30 cellular contexts compared by ENCODE assay signal in genomic region chr11:46383974-46384701, GRCh38. TPM values are rescaled to one million over a fixed set of nuclear protein-coding genes. Genes with fewer than 3 reads are reported as not detected.
DNase-seq lines count a peak whose midpoint lies in the region; ATAC-seq, FAIRE-seq and TF ChIP-seq lines count a peak whose summit lies in the region.
"Had no signal": no experiment of that assay in that cellular context is flagged by ENCODE, and none has a peak within 500 bp of the region (broad histone marks: within the 10 kb centered on the region; RNA-seq: fewer than 3 reads in every experiment).

No MANE protein-coding gene starts in this region.

- 88% methylated on average over 10 of the region's 12 CpGs; no CpG with 5 or more reads in 1 of the 2 experiments for WGBS in H1 (ENCODE audit: extremely low coverage in 1 of 2, insufficient coverage in 1 of 2, insufficient read length in 1 of 2, insufficient replicate concordance in 2 of 2, low coverage in 1 of 2, low lambda C conversion rate in 2 of 2, missing lambda C conversion rate in 1 of 2), 2 experiments
- WGBS in small intestine, 3 donors, result 31 to 73% (median 53%) methylated on average over 12 of the region's 12 CpGs

- no peak overlapping the region for H3K56ac ChIP-seq in H1 (replicated peaks; ENCODE audit: insufficient read length, low read depth, low read length)

- no peak overlapping the region for H4K5ac ChIP-seq in H1 (ENCODE audit: insufficient read length, low read depth, low read length)

- peaks cover 11 to 24% of the 10 kb centered on the region in 2 donors for H3K4me1 Mint-ChIP-seq in stimulated activated naive B cell treated with anti-CD40 and anti-IgM and Interleukin-4, amounts not matched to agents 10 μg/mL and 1 μg/mL and 100 μg/mL, for 72 hours

- peak overlapping the region in 2 of 4 donors; percentile 37 to 78 for H3K27ac ChIP-seq in Peyer's patch
- no peak overlapping the region for H3K27ac ChIP-seq in H1 (ENCODE audit: low read depth, low read length)
- H3K27ac ChIP-seq in small intestine (ENCODE audit: low read depth in 1 of 2, low read length in 1 of 2), result peak overlapping the region; percentile 28 to 95
- H3K27ac ChIP-seq: gastrocnemius medialis, GM23248, left ventricle myocardium inferior, sigmoid colon, thyroid gland had no signal

- no peak overlapping the region for H3K4me3 Mint-ChIP-seq in stimulated activated naive B cell treated with anti-CD40 and anti-IgM and Interleukin-4, amounts not matched to agents 10 μg/mL and 1 μg/mL and 100 μg/mL, for 72 hours
- H3K4me3 Mint-ChIP-seq: natural killer cell treated with Interleukin-12 subunit alpha and Interleukin-12 subunit beta and Interleukin-15 and Interleukin-18, amount 100 ng/mL, for 72 hours; stimulated activated naive CD8-positive, alpha-beta T cell treated with anti-CD3 and anti-CD28 coated beads, Interleukin-15, amount 100 ng/mL, for 72 hours had no signal

- H3K4ac ChIP-seq in H1 (replicated peaks; ENCODE audit: insufficient read length, low read depth, low read length), result no peak overlapping the region

- H3K27me3 ChIP-seq in Peyer's patch (peaks cover 0 to 2% of the 10 kb centered on the region in 2 donors), H1 (replicated peaks in 1 of 4; ENCODE audit: control insufficient read depth in 3 of 4, extremely low read depth in 1 of 4, insufficient read depth in 3 of 4, low read length in 3 of 4) (peaks cover 0 to 21% (median 15%) of the 10 kb centered on the region in 4 experiments; a peak in 6 of 7 replicates), small intestine (ENCODE audit: control insufficient read depth in 2 of 2, insufficient read depth in 2 of 2, low read length in 2 of 2) (peaks cover 0 to 14% of the 10 kb centered on the region in 2 donors)
- H3K27me3 ChIP-seq: thyroid gland had no signal

- H3K9me3 ChIP-seq in Peyer's patch (no peaks in the 10 kb centered on the region), H1 (ENCODE audit: insufficient read depth in 2 of 2, low read depth in 1 of 2, low read length in 1 of 2) (no peaks in the 10 kb centered on the region), small intestine (ENCODE audit: control insufficient read depth, low read depth) (no peaks in the 10 kb centered on the region)
- H3K9me3 ChIP-seq: gastrocnemius medialis, left ventricle myocardium inferior, sigmoid colon, thyroid gland had no signal

- DNase-seq in NCI-H1436 (lab: John Stamatoyannopoulos, UW), result peak; percentile 27
- no peak for DNase-seq in NCI-H1436 treated with DMSO at 0.1 percent for 48 hours (lab: John Stamatoyannopoulos, UW)
- DNase-seq in Peyer's patch, result peak in 2 of 3 donors; percentile 73 to 82
- DNase-seq in H1 (ENCODE audit: low read depth in 1 of 2, low spot score in 2 of 2), result no peak
- DNase-seq in small intestine, result peak; percentile 96
- DNase-seq in NCI-H146 (lab: John Stamatoyannopoulos, UW), result no peak
- no peak for DNase-seq in NCI-H1092 (lab: John Stamatoyannopoulos, UW)
- DNase-seq in stimulated activated naive B cell treated with anti-CD40 and anti-IgM and Interleukin-4, amounts not matched to agents 10 μg/mL and 1 μg/mL and 100 μg/mL, for 72 hours, result no peak
- DNase-seq: activated CD4-positive, alpha-beta T cell treated with anti-CD3 and anti-CD28 coated beads, Interleukin-2, amount 10 ng/mL, durations not matched to agents 24 days and 14 days; activated naive CD4-positive, alpha-beta T cell treated with Interleukin-2 at 50 U/mL for 16 hours; activated T-cell treated with anti-CD3 and anti-CD28 coated beads, Interleukin-2, amount 50 U/mL, for 48 hours; endodermal cell; GDM1; GM23248; hippocampal formation; left ventricle myocardium inferior; midbrain; MV-4-11; NCI-H187 treated with DMSO at 0.1 percent for 48 hours; NCI-H226; sigmoid colon; stimulated activated CD4-positive, alpha-beta T cell treated with anti-CD3 and anti-CD28 coated beads, Interleukin-15, amount 100 ng/mL, for 24 hours; stimulated activated naive CD8-positive, alpha-beta T cell treated with anti-CD3 and anti-CD28 coated beads, Interleukin-15, amount 100 ng/mL, for 72 hours; thyroid gland had no signal

- H3K79me2 ChIP-seq in H1 (ENCODE audit: control insufficient read depth in 1 of 2, insufficient read depth in 2 of 2, low read length in 2 of 2), result no peaks in the 10 kb centered on the region; a peak in 1 of 4 replicates

- peaks cover 0 to 7% of the 10 kb centered on the region in 2 donors for H3K36me3 Mint-ChIP-seq in stimulated activated naive B cell treated with anti-CD40 and anti-IgM and Interleukin-4, amounts not matched to agents 10 μg/mL and 1 μg/mL and 100 μg/mL, for 72 hours
- H3K36me3 Mint-ChIP-seq: CD8-positive, alpha-beta T cell; natural killer cell treated with Interleukin-12 subunit alpha and Interleukin-12 subunit beta and Interleukin-15 and Interleukin-18, amount 100 ng/mL, for 72 hours had no signal

- no peak overlapping the region for H3K4me3 ChIP-seq in Peyer's patch
- H3K4me3 ChIP-seq in H1 (ENCODE audit: extremely low read depth in 1 of 4, insufficient read depth in 2 of 4, low read depth in 3 of 4, low read length in 4 of 4), result no peak overlapping the region
- H3K4me3 ChIP-seq in small intestine (ENCODE audit: low read depth in 1 of 2, low read length in 2 of 2), result no peak overlapping the region
- H3K4me3 ChIP-seq: gastrocnemius medialis, GM23248, left ventricle myocardium inferior, sigmoid colon, thyroid gland had no signal

- H3K14ac ChIP-seq in H1 (ENCODE audit: insufficient read length), result no peak overlapping the region

- TF ChIP-seq POLR2A in Peyer's patch (IDR thresholded peaks at IDR 0.05), result no peak
- no peak; a peak in 1 of 3 replicates for TF ChIP-seq POLR2A in H1 (IDR thresholded peaks at IDR 0.05; ENCODE audit: control extremely low read depth in 1 of 2, low read depth in 2 of 2, low read length in 2 of 2)

- H3K79me1 ChIP-seq in H1 (ENCODE audit: low read depth, low read length), result no peaks in the 10 kb centered on the region

- no peak overlapping the region; the same call in none of the 2 replicates for H4K8ac ChIP-seq in H1 (ENCODE audit: extremely low read depth, insufficient read depth, low read length)

- H3K9ac ChIP-seq in H1 (replicated peaks in 1 of 4; ENCODE audit: extremely low read depth in 1 of 4, low read depth in 3 of 4, low read length in 3 of 4), result no peak overlapping the region
- H3K9ac ChIP-seq: GM23248 had no signal

- peaks cover 57 to 68% of the 10 kb centered on the region in 2 donors for H3K27me3 Mint-ChIP-seq in stimulated activated naive B cell treated with anti-CD40 and anti-IgM and Interleukin-4, amounts not matched to agents 10 μg/mL and 1 μg/mL and 100 μg/mL, for 72 hours

- H2BK15ac ChIP-seq in H1 (ENCODE audit: low read length), result no peak overlapping the region

- H3K36me3 ChIP-seq in Peyer's patch, result no peaks in the 10 kb centered on the region
- H3K36me3 ChIP-seq in H1 (ENCODE audit: control insufficient read depth in 2 of 4, insufficient read depth in 4 of 4, low read length in 3 of 4), result peaks cover 0 to 4% (median 0%) of the 10 kb centered on the region in 4 experiments; a peak in 2 of 8 replicates
- H3K36me3 ChIP-seq in small intestine (ENCODE audit: control insufficient read depth in 2 of 2, insufficient read depth in 2 of 2, low read length in 2 of 2), result no peaks in the 10 kb centered on the region
- H3K36me3 ChIP-seq: gastrocnemius medialis, left ventricle myocardium inferior, sigmoid colon, thyroid gland had no signal

- no peak overlapping the region for H4K91ac ChIP-seq in H1 (replicated peaks; ENCODE audit: insufficient read length, low read length)

- no peak overlapping the region for H2AK5ac ChIP-seq in H1 (ENCODE audit: low read depth, low read length)

- TF ChIP-seq CTCF in Peyer's patch (IDR thresholded peaks at IDR 0.05), result no peak
- TF ChIP-seq CTCF in H1 (IDR thresholded peaks at IDR 0.05; ENCODE audit: control extremely low read depth in 1 of 3, insufficient read depth in 1 of 3, low read depth in 1 of 3, low read length in 3 of 3), result no peak

- H3K4me1 ChIP-seq in Peyer's patch, result peaks cover 0 to 56% (median 9%) of the 10 kb centered on the region in 4 donors
- peaks cover 3 to 16% (median 14%) of the 10 kb centered on the region in 4 experiments; a peak in 6 of 7 replicates for H3K4me1 ChIP-seq in H1 (replicated peaks in 1 of 4; ENCODE audit: control insufficient read depth in 3 of 4, insufficient read depth in 4 of 4, low read length in 3 of 4)
- peaks cover 0 to 2% of the 10 kb centered on the region in 2 donors for H3K4me1 ChIP-seq in small intestine (ENCODE audit: control insufficient read depth in 2 of 2, insufficient read depth in 1 of 2, low read depth in 1 of 2, low read length in 1 of 2)

- no peak overlapping the region for H3K27ac Mint-ChIP-seq in stimulated activated naive B cell treated with anti-CD40 and anti-IgM and Interleukin-4, amounts not matched to agents 10 μg/mL and 1 μg/mL and 100 μg/mL, for 72 hours
- H3K27ac Mint-ChIP-seq: activated CD4-positive, alpha-beta T cell treated with anti-CD3 and anti-CD28 coated beads, Interleukin-2, amount 10 ng/mL, durations not matched to agents 24 days and 14 days; CD8-positive, alpha-beta T cell; endodermal cell; natural killer cell treated with Interleukin-12 subunit alpha and Interleukin-12 subunit beta and Interleukin-15 and Interleukin-18, amount 100 ng/mL, for 72 hours had no signal

- H3K9me3 Mint-ChIP-seq in stimulated activated naive B cell treated with anti-CD40 and anti-IgM and Interleukin-4, amounts not matched to agents 10 μg/mL and 1 μg/mL and 100 μg/mL, for 72 hours, result no peaks in the 10 kb centered on the region
- H3K9me3 Mint-ChIP-seq: activated CD4-positive, alpha-beta T cell treated with anti-CD3 and anti-CD28 coated beads, Interleukin-2, amount 10 ng/mL, durations not matched to agents 24 days and 14 days; CD8-positive, alpha-beta T cell; endodermal cell; natural killer cell treated with Interleukin-12 subunit alpha and Interleukin-12 subunit beta and Interleukin-15 and Interleukin-18, amount 100 ng/mL, for 72 hours; stimulated activated naive CD8-positive, alpha-beta T cell treated with anti-CD3 and anti-CD28 coated beads, Interleukin-15, amount 100 ng/mL, for 72 hours had no signal

- no peak for TF ChIP-seq EP300 in H1 (IDR thresholded peaks at IDR 0.05; ENCODE audit: borderline replicate concordance in 1 of 2, low read depth in 2 of 2, low read length in 2 of 2)

- FAIRE-seq in H1 (lab: Jason Lieb, UNC) (no peak), small intestine (lab: Jason Lieb, UNC) (no peak)
- FAIRE-seq: bronchial epithelial cell, colon, HTR-8/SVneo had no signal

- ATAC-seq in stimulated activated naive B cell treated with anti-CD40 and anti-IgM and Interleukin-4, amounts not matched to agents 10 μg/mL and 1 μg/mL and 100 μg/mL, for 72 hours (replicated peaks), result no peak
- ATAC-seq: CD8-positive, alpha-beta T cell; gastrocnemius medialis; natural killer cell treated with Interleukin-12 subunit alpha and Interleukin-12 subunit beta and Interleukin-15 and Interleukin-18, amount 100 ng/mL, for 72 hours; stimulated activated naive CD8-positive, alpha-beta T cell treated with anti-CD3 and anti-CD28 coated beads, Interleukin-15, amount 100 ng/mL, for 72 hours had no signal

- H4K20me1 ChIP-seq in H1 (replicated peaks in 1 of 2; ENCODE audit: control insufficient read depth in 1 of 2, insufficient read depth in 2 of 2, low read length in 2 of 2), result peaks cover 3 to 16% of the 10 kb centered on the region in 2 experiments

- no peak overlapping the region for H3K23ac ChIP-seq in H1 (ENCODE audit: insufficient read length)

- CTCF ChIA-PET in H1 (lab: Charles Lee; ENCODE audit: partially characterized antibody), result interaction anchor here (0.6 to 3.7 kb wide), 40 partner anchors 8 to 837 kb away, joined by 3 to 32 read pairs (median 5); partner anchors contain the start of genes CHRM4, CREB3L1 and F2

- no peak for TF ChIP-seq RAD21 in H1 (IDR thresholded peaks at IDR 0.05 in 1 of 2, conservative IDR thresholded peaks at IDR 0.05 in 1 of 2; ENCODE audit: low read depth in 2 of 2, low read length in 2 of 2)

- H2BK20ac ChIP-seq in H1 (ENCODE audit: low read length), result no peak overlapping the region

- H3K18ac ChIP-seq in H1 (ENCODE audit: extremely low read depth, low read length), result no peak overlapping the region

- peaks cover 9% of the 10 kb centered on the region; the same call in 1 of the 2 replicates for H3K23me2 ChIP-seq in H1 (ENCODE audit: low read depth, low read length)

- H2BK120ac ChIP-seq in H1 (replicated peaks; ENCODE audit: low read depth, low read length), result no peak overlapping the region

- no peak overlapping the region for H2AFZ ChIP-seq in H1 (ENCODE audit: low read length)
- H2AFZ ChIP-seq: GM23248 had no signal

- no peak overlapping the region for H2BK5ac ChIP-seq in H1 (ENCODE audit: low read depth, low read length)

- no peak overlapping the region for H2BK12ac ChIP-seq in H1 (ENCODE audit: low read depth, low read length)

- POLR2A ChIA-PET in H1 (lab: Charles Lee; ENCODE audit: partially characterized antibody), result interaction anchor here (0.9 to 2.4 kb wide), 8 partner anchors 9 to 141 kb away, joined by 3 to 17 read pairs (median 4); partner anchors contain the start of genes CHRM4 and DGKZ

- H3K4me2 ChIP-seq in H1 (ENCODE audit: insufficient read depth in 1 of 2, low read depth in 2 of 2, low read length in 2 of 2), result no peak overlapping the region

RNA-seq across cellular contexts. Expression of gene MDK, which starts 2.7 kb away (rescaled TPM):
- total RNA-seq in Peyer's patch, result 100 to 1,000 TPM in 3 of 4 donors, 10 to 100 TPM in 1; 22.3 to 340 (median 205) TPM
- total RNA-seq in H1 (2021; fragmentation: NEBNext Ultra II Directional; extraction: Animal tissue kit (Norgen Biotek cat#: 25700)), result 309 and 338 TPM in 2 replicates
- polyA plus RNA-seq in H1 (2011; rRNA removed) (606 and 948 TPM in 2 replicates), small intestine (100 to 1,000 TPM; 206 to 356 (median 246) TPM)
- 870 TPM for polyA plus RNA-seq in H1 (2011; cell fraction: cytosol; rRNA removed)
- 559 TPM for polyA plus RNA-seq in H1 (2011; cell fraction: nucleus; rRNA removed)
- polyA plus RNA-seq in H1 (2012, experiment 1 of 2), result 605 to 743 TPM (median 671 TPM) in 4 replicates
- polyA plus RNA-seq in H1 (2012, experiment 2 of 2), result 841 TPM
- 949 TPM for polyA plus RNA-seq in H1 (2013, experiment 1 of 2)
- 1,178 TPM for polyA plus RNA-seq in H1 (2013, experiment 2 of 2)
- 84.3 and 125 TPM in 2 replicates for polyA minus RNA-seq in H1 (2011; rRNA and poly(A)+ RNA removed)
- 189 TPM for polyA minus RNA-seq in H1 (2011; cell fraction: cytosol; rRNA and poly(A)+ RNA removed)
- polyA minus RNA-seq in H1 (2011; cell fraction: nucleus; rRNA and poly(A)+ RNA removed), result 88.1 TPM

RNA-seq across cellular contexts. Expression of gene CHRM4, which starts 7.4 kb away (rescaled TPM):
- total RNA-seq in Peyer's patch, result 10 to 100 TPM; 11.5 to 16.5 (median 13.0) TPM
- 0.63 and 1.1 TPM in 2 replicates for total RNA-seq in H1 (2021; fragmentation: NEBNext Ultra II Directional; extraction: Animal tissue kit (Norgen Biotek cat#: 25700))
- 1.3 and 2.2 TPM in 2 replicates for polyA plus RNA-seq in H1 (2011; rRNA removed)
- polyA plus RNA-seq in H1 (2011; cell fraction: cytosol; rRNA removed), result 0.98 TPM
- 1.1 TPM for polyA plus RNA-seq in H1 (2011; cell fraction: nucleus; rRNA removed)
- 0.30 to 1.0 TPM (median 0.96 TPM) in 4 replicates for polyA plus RNA-seq in H1 (2012, experiment 1 of 2)
- polyA plus RNA-seq in H1 (2012, experiment 2 of 2), result 0.66 TPM
- 0.73 TPM for polyA plus RNA-seq in H1 (2013, experiment 1 of 2)
- polyA plus RNA-seq in H1 (2013, experiment 2 of 2), result 0.68 TPM
- 1.6 and 1.9 TPM in 2 replicates for polyA minus RNA-seq in H1 (2011; rRNA and poly(A)+ RNA removed)
- polyA minus RNA-seq in H1 (2011; cell fraction: cytosol; rRNA and poly(A)+ RNA removed), result not detected
- 1.1 TPM for polyA minus RNA-seq in H1 (2011; cell fraction: nucleus; rRNA and poly(A)+ RNA removed)
- 1 to 10 TPM in 2 of 3 donors, not detected in 1; 3.1 to 7.8 TPM for polyA plus RNA-seq in small intestine
- total RNA-seq: bronchial epithelial cell, gastrocnemius medialis, GM23248, left ventricle myocardium inferior had no signal
- polyA plus RNA-seq: GM23248 had no signal

RNA-seq across cellular contexts. Expression of gene DGKZ, which starts 36.9 kb away (rescaled TPM):
- 100 to 1,000 TPM; 104 to 270 (median 200) TPM for total RNA-seq in Peyer's patch
- 84.4 and 88.5 TPM in 2 replicates for total RNA-seq in H1 (2021; fragmentation: NEBNext Ultra II Directional; extraction: Animal tissue kit (Norgen Biotek cat#: 25700))
- polyA plus RNA-seq in H1 (2011; rRNA removed), result 184 and 262 TPM in 2 replicates
- 118 TPM for polyA plus RNA-seq in H1 (2011; cell fraction: cytosol; rRNA removed)
- 335 TPM for polyA plus RNA-seq in H1 (2011; cell fraction: nucleus; rRNA removed)
- 56.9 to 93.0 TPM (median 85.7 TPM) in 4 replicates for polyA plus RNA-seq in H1 (2012, experiment 1 of 2)
- polyA plus RNA-seq in H1 (2012, experiment 2 of 2), result 72.1 TPM
- 92.3 TPM for polyA plus RNA-seq in H1 (2013, experiment 1 of 2)
- 81.6 TPM for polyA plus RNA-seq in H1 (2013, experiment 2 of 2)
- 58.7 and 67.4 TPM in 2 replicates for polyA minus RNA-seq in H1 (2011; rRNA and poly(A)+ RNA removed)
- polyA minus RNA-seq in H1 (2011; cell fraction: cytosol; rRNA and poly(A)+ RNA removed), result 72.8 TPM
- 103 TPM for polyA minus RNA-seq in H1 (2011; cell fraction: nucleus; rRNA and poly(A)+ RNA removed)
- 100 to 1,000 TPM in 2 of 3 donors, 10 to 100 TPM in 1; 90.1 to 122 (median 117) TPM for polyA plus RNA-seq in small intestine

Comparison
In these comparisons a context has a peak if more than half of its experiments do, and no peak if none do; other contexts are left out.
1. DNase-seq: peak in NCI-H1436 (single experiment), Peyer's patch (2 of 3) and small intestine (single experiment); none in NCI-H1436 treated with DMSO at 0.1 percent for 48 hours (single experiment), H1 (0 of 2), NCI-H146 (single experiment), NCI-H1092 (single experiment) and stimulated activated naive B cell treated with anti-CD40 and anti-IgM and Interleukin-4, amounts not matched to agents 10 μg/mL and 1 μg/mL and 100 μg/mL, for 72 hours (single experiment).